6 cellular contexts compared by ENCODE assay signal in genomic region chr18:71194438-71194837, GRCh38.
"Had no signal": no experiment of that assay in that cellular context is flagged by ENCODE, and none has a peak within 500 bp of the region (broad histone marks: within the 10 kb centered on the region; RNA-seq: fewer than 3 reads in every experiment).

No MANE protein-coding gene starts in this region.

- H2AFZ ChIP-seq: GM23338 had no signal

- H3K27ac Mint-ChIP-seq: GM23338, H9 had no signal

- DNase-seq: H9, HCEC 1CT, IMR-90, KG1 had no signal

- H3K4me1 Mint-ChIP-seq: GM23338, H9 had no signal

- H3K4me3 ChIP-seq: GM23338, K562 had no signal

- H3K9me3 Mint-ChIP-seq: H9 had no signal

- H3K4me3 Mint-ChIP-seq: GM23338, H9 had no signal

- H3K4me2 ChIP-seq: GM23338 had no signal

- ATAC-seq: GM23338, K562 had no signal
